Comparison of ENCODE assay signal across 8 cellular contexts in the genomic region with DNA sequence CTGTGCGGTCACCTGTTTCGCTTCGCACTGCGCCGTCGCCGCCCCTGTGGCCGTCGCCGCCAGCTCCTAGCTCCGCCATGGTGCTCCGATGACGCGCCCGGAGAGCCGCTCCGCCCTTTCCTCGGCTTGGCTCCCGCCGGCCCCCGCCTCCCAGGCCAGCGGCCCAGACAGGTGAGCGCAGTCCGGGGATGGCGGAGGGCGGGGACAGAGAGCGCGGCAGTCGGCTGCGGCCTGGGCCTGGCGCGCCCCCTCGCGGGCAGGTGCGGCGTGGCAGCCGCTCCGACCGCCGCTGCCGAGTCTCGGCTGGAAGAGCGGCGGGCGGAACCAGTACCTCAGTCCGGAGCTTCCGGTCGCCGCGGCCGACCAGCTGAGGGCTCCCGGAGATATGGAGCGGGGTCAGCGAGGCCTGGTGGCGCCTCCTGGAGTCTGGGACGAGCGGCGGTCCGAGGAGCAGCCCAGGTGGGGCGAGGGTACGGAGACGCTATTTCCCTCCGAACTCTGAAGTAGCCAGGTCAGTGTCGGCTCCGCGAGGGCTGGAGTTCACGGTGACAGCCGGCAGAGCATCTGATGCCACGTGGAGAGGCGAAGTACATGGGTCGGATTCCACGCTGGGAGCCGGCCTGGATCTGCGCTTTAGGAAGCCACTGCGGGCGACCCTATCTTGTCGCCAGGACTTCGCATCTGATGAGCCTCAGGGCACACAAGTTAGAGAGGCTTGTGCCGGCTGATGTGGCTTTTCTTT. TPM values are rescaled to one million over a fixed set of nuclear protein-coding genes. Genes with fewer than 3 reads are reported as not detected.
A peak's percentile ranks its signal among the peaks of the same experiment; 100 is the strongest.
DNase-seq lines count a peak whose midpoint lies in the region; ATAC-seq and TF ChIP-seq lines count a peak whose summit lies in the region.

Gene MAP7 (minus strand): TSS at position 93 of the 742 bp plus-strand sequence. CDS start 14 bp downstream, at position 79.

- DNase-seq in AG08395 (ENCODE audit: low spot score): peak; percentile 59
- peak; percentile 42 for DNase-seq in NT2/D1 (ENCODE audit: low read depth, low spot score)
- DNase-seq in activated T-cell treated with anti-CD3 and anti-CD28 coated beads, Interleukin-2, amount 50 U/mL, for 24 hours: peak; percentile 76
- DNase-seq in esophagus squamous epithelium (lab: John Stamatoyannopoulos, UW): no peak
- peak; percentile 35 to 70 (median 56) for DNase-seq in naive thymus-derived CD8-positive, alpha-beta T cell
- DNase-seq in stimulated activated naive CD8-positive, alpha-beta T cell treated with anti-CD3 and anti-CD28 coated beads, Interleukin-15, amount 100 ng/mL, for 72 hours: peak; percentile 62 to 63

- peaks cover 45% of the 10 kb centered on the region for H3K27me3 Mint-ChIP-seq in activated T-cell treated with anti-CD3 and anti-CD28 coated beads, Interleukin-2, amount 50 U/mL, for 24 hours
- H3K27me3 Mint-ChIP-seq in naive thymus-derived CD8-positive, alpha-beta T cell: peaks cover 15 to 47% (median 41%) of the 10 kb centered on the region in 5 donors
- peaks cover 68% of the 10 kb centered on the region for H3K27me3 Mint-ChIP-seq in stimulated activated naive CD8-positive, alpha-beta T cell treated with anti-CD3 and anti-CD28 coated beads, Interleukin-15, amount 100 ng/mL, for 72 hours

- H3K4me3 ChIP-seq in NT2/D1 (ENCODE audit: insufficient read length, low read depth): peak within 1 kb of the TSS; percentile 49
- peak within 1 kb of the TSS; percentile 56 to 91 (median 73) for H3K4me3 ChIP-seq in esophagus squamous epithelium

- peak in 2 of 4 donors; percentile 36 to 43 for TF ChIP-seq POLR2A in esophagus squamous epithelium (IDR thresholded peaks at IDR 0.05)

- TF ChIP-seq CTCF in esophagus squamous epithelium (IDR thresholded peaks at IDR 0.05): peak; percentile 77 to 100 (median 98)

- peak within 1 kb of the TSS; percentile 61 for H3K4me3 Mint-ChIP-seq in activated T-cell treated with anti-CD3 and anti-CD28 coated beads, Interleukin-2, amount 50 U/mL, for 24 hours
- H3K4me3 Mint-ChIP-seq in naive thymus-derived CD8-positive, alpha-beta T cell: peak within 1 kb of the TSS; percentile 56 to 86 (median 74)
- H3K4me3 Mint-ChIP-seq in stimulated activated naive CD8-positive, alpha-beta T cell treated with anti-CD3 and anti-CD28 coated beads, Interleukin-15, amount 100 ng/mL, for 72 hours: peak within 1 kb of the TSS; percentile 55 to 62

- H3K9me3 ChIP-seq in NT2/D1 (ENCODE audit: insufficient read depth, low read length) (no peaks in the 10 kb centered on the region), esophagus squamous epithelium (no peaks in the 10 kb centered on the region)

- H3K27me3 ChIP-seq in NT2/D1 (ENCODE audit: insufficient read depth, insufficient read length) (peaks cover 58% of the 10 kb centered on the region), esophagus squamous epithelium (peaks cover 0 to 27% (median 0%) of the 10 kb centered on the region in 4 donors)

- peaks cover 6% of the 10 kb centered on the region for H3K4me1 Mint-ChIP-seq in activated T-cell treated with anti-CD3 and anti-CD28 coated beads, Interleukin-2, amount 50 U/mL, for 24 hours (ENCODE audit: low read depth)
- peaks cover 0 to 14% (median 5%) of the 10 kb centered on the region in 4 donors for H3K4me1 Mint-ChIP-seq in naive thymus-derived CD8-positive, alpha-beta T cell
- peaks cover 6% of the 10 kb centered on the region for H3K4me1 Mint-ChIP-seq in stimulated activated naive CD8-positive, alpha-beta T cell treated with anti-CD3 and anti-CD28 coated beads, Interleukin-15, amount 100 ng/mL, for 72 hours

- 1 to 10% methylated on average over 2 to 21 of the region's 79 CpGs for WGBS in esophagus squamous epithelium, 2 donors

- no peaks in the 10 kb centered on the region for H3K9me3 Mint-ChIP-seq in activated T-cell treated with anti-CD3 and anti-CD28 coated beads, Interleukin-2, amount 50 U/mL, for 24 hours
- no peaks in the 10 kb centered on the region for H3K9me3 Mint-ChIP-seq in naive thymus-derived CD8-positive, alpha-beta T cell
- H3K9me3 Mint-ChIP-seq in stimulated activated naive CD8-positive, alpha-beta T cell treated with anti-CD3 and anti-CD28 coated beads, Interleukin-15, amount 100 ng/mL, for 72 hours: no peaks in the 10 kb centered on the region

- H3K27ac ChIP-seq in esophagus squamous epithelium: peak within 1 kb of the TSS; percentile 79 to 92 (median 87)

- no peak within 1 kb of the TSS for H3K27ac Mint-ChIP-seq in activated T-cell treated with anti-CD3 and anti-CD28 coated beads, Interleukin-2, amount 50 U/mL, for 24 hours
- H3K27ac Mint-ChIP-seq in naive thymus-derived CD8-positive, alpha-beta T cell: peak within 1 kb of the TSS in 1 of 10 donors; percentile 30
- no peak within 1 kb of the TSS for H3K27ac Mint-ChIP-seq in stimulated activated naive CD8-positive, alpha-beta T cell treated with anti-CD3 and anti-CD28 coated beads, Interleukin-15, amount 100 ng/mL, for 72 hours

- intact Hi-C loops in esophagus squamous epithelium (cut with DNase I): no loop called here

- POLR2A ChIA-PET in naive thymus-derived CD8-positive, alpha-beta T cell (lab: Charles Lee): interaction anchor here (2.4 kb wide), 1 partner anchor 261 kb away, joined by 7 read pairs; the partner anchor contains the start of gene BCLAF1

- H3K9ac ChIP-seq in NT2/D1 (ENCODE audit: insufficient read length, low read depth): peak within 1 kb of the TSS; percentile 64

- H3K4me1 ChIP-seq in NT2/D1 (ENCODE audit: insufficient read depth, insufficient read length) (peaks cover 4% of the 10 kb centered on the region), esophagus squamous epithelium (peaks cover 0 to 29% (median 3%) of the 10 kb centered on the region in 3 donors)

- no peaks in the 10 kb centered on the region for H3K36me3 Mint-ChIP-seq in activated T-cell treated with anti-CD3 and anti-CD28 coated beads, Interleukin-2, amount 50 U/mL, for 24 hours (ENCODE audit: low read depth)
- H3K36me3 Mint-ChIP-seq in naive thymus-derived CD8-positive, alpha-beta T cell: no peaks in the 10 kb centered on the region

- H3K36me3 ChIP-seq in NT2/D1 (ENCODE audit: insufficient read depth, insufficient read length, low read length): no peaks in the 10 kb centered on the region
- peaks cover 0 to 9% (median 0%) of the 10 kb centered on the region in 3 donors for H3K36me3 ChIP-seq in esophagus squamous epithelium

- peak; percentile 72 for ATAC-seq in GM18909 (IDR thresholded peaks at IDR 0.05; ENCODE audit: poor library complexity, unreplicated experiment)
- peak; percentile 73 for ATAC-seq in HG03175 (IDR thresholded peaks at IDR 0.05; ENCODE audit: unreplicated experiment)
- ATAC-seq in naive thymus-derived CD8-positive, alpha-beta T cell: peak; percentile 86 to 90
- ATAC-seq in stimulated activated naive CD8-positive, alpha-beta T cell treated with anti-CD3 and anti-CD28 coated beads, Interleukin-15, amount 100 ng/mL, for 72 hours: peak; percentile 91

RNA-seq across cellular contexts. Expression of gene MAP7, which starts in this region (rescaled TPM):
- 10 to 100 TPM; 18.3 to 33.0 (median 28.2) TPM for total RNA-seq in esophagus squamous epithelium
- total RNA-seq in naive thymus-derived CD8-positive, alpha-beta T cell: under 1 TPM in 1 of 2 experiments, not detected in 1; 0.16 TPM
- under 1 TPM in 1 of 3 donors, not detected in 2; 0.15 TPM for polyA plus RNA-seq in naive thymus-derived CD8-positive, alpha-beta T cell

Comparison
In these comparisons a context has a peak if more than half of its experiments do, and no peak if none do; other contexts are left out.
1. RNA of gene MAP7 (total RNA-seq): 18.3 to 33.0 TPM in esophagus squamous epithelium; 0.16 TPM in naive thymus-derived CD8-positive, alpha-beta T cell; every median in the first group is over 10 times any median in the second.
2. Peak in DNase-seq and ATAC-seq in naive thymus-derived CD8-positive, alpha-beta T cell; RNA of the gene not detected or under 1 TPM.
3. Peak in every context shown above with its lines, with median percentiles within 50 percentile points of each other: ATAC-seq and H3K4me3 Mint-ChIP-seq.